In genomic region chr12:121417847-121418246, GRCh38 we compare ENCODE assay signal across 27 cellular contexts.
"Had no signal": no experiment of that assay in that cellular context is flagged by ENCODE, and none has a peak within 500 bp of the region (broad histone marks: within the 10 kb centered on the region; RNA-seq: fewer than 3 reads in every experiment).

No MANE protein-coding gene starts in this region.

- DNase-seq: activated CD4-positive, alpha-beta T cell treated with anti-CD3 and anti-CD28 coated beads for 48 hours; activated CD4-positive, alpha-beta T cell treated with anti-CD3 and anti-CD28 coated beads, Interleukin-2, amount 50 U/mL, for 48 hours; activated CD8-positive, alpha-beta memory T cell treated with anti-CD3 and anti-CD28 coated beads for 24 hours; activated naive CD4-positive, alpha-beta T cell treated with Interleukin-2 at 50 U/mL for 16 hours; activated naive CD8-positive, alpha-beta T cell treated with anti-CD3 and anti-CD28 coated beads for 36 hours; activated T-cell treated with anti-CD3 and anti-CD28 coated beads, Interleukin-2, amount 50 U/mL, for 48 hours; central memory CD4-positive, alpha-beta T cell; endodermal cell; foreskin keratinocyte; heart right ventricle; kidney glomerular epithelial cell; left lung; mesendoderm; ovary; retina; spleen; stimulated activated naive CD4-positive, alpha-beta T cell; T-helper 1 cell; WERI-Rb-1 had no signal

- H3K27me3 Mint-ChIP-seq: activated naive CD8-positive, alpha-beta T cell treated with anti-CD3 and anti-CD28 coated beads for 36 hours; brain; dendritic cell treated with granulocyte-macrophage colony-stimulating factor and Interleukin-4, amounts not matched to agents 40 ng/mL and 50 ng/mL, for 4 days; progenitor cell of endocrine pancreas had no signal

- H3K9me3 ChIP-seq: ascending aorta, esophagus muscularis mucosa, heart right ventricle, left lung, ovary, spleen, tibial nerve had no signal

- H3K4me3 ChIP-seq: ascending aorta, esophagus muscularis mucosa, heart right ventricle, left lung, lung, ovary, spleen, tibial nerve had no signal

- H3K27ac Mint-ChIP-seq: activated naive CD8-positive, alpha-beta T cell treated with anti-CD3 and anti-CD28 coated beads for 36 hours; dendritic cell treated with granulocyte-macrophage colony-stimulating factor and Interleukin-4, amounts not matched to agents 40 ng/mL and 50 ng/mL, for 4 days; endodermal cell; progenitor cell of endocrine pancreas had no signal

- H3K36me3 ChIP-seq: ovary had no signal

- H3K27ac ChIP-seq: ascending aorta, esophagus muscularis mucosa, foreskin keratinocyte, heart right ventricle, left lung, ovary, spleen, tibial nerve, WERI-Rb-1 had no signal

- H3K4me1 Mint-ChIP-seq: brain, endodermal cell had no signal

- H3K9me3 Mint-ChIP-seq: activated naive CD8-positive, alpha-beta T cell treated with anti-CD3 and anti-CD28 coated beads for 36 hours; brain; dendritic cell treated with granulocyte-macrophage colony-stimulating factor and Interleukin-4, amounts not matched to agents 40 ng/mL and 50 ng/mL, for 4 days; endodermal cell had no signal

- ATAC-seq: activated CD4-positive, CD25-positive, alpha-beta regulatory T cell treated with anti-CD3 and anti-CD28 coated beads, Interleukin-2, amount 50 U/mL, for 24 hours; foreskin keratinocyte; left lung had no signal

- H3K4me1 ChIP-seq: ascending aorta, foreskin keratinocyte, left lung, tibial nerve had no signal

- H3K27me3 ChIP-seq: ascending aorta, esophagus muscularis mucosa, foreskin keratinocyte, heart right ventricle, left lung, ovary, spleen, tibial nerve had no signal

- H3K4me3 Mint-ChIP-seq: activated naive CD8-positive, alpha-beta T cell treated with anti-CD3 and anti-CD28 coated beads for 36 hours; brain; dendritic cell treated with granulocyte-macrophage colony-stimulating factor and Interleukin-4, amounts not matched to agents 40 ng/mL and 50 ng/mL, for 4 days; endodermal cell had no signal
